ENCODE assay signal across 14 cellular contexts in the genomic region with DNA sequence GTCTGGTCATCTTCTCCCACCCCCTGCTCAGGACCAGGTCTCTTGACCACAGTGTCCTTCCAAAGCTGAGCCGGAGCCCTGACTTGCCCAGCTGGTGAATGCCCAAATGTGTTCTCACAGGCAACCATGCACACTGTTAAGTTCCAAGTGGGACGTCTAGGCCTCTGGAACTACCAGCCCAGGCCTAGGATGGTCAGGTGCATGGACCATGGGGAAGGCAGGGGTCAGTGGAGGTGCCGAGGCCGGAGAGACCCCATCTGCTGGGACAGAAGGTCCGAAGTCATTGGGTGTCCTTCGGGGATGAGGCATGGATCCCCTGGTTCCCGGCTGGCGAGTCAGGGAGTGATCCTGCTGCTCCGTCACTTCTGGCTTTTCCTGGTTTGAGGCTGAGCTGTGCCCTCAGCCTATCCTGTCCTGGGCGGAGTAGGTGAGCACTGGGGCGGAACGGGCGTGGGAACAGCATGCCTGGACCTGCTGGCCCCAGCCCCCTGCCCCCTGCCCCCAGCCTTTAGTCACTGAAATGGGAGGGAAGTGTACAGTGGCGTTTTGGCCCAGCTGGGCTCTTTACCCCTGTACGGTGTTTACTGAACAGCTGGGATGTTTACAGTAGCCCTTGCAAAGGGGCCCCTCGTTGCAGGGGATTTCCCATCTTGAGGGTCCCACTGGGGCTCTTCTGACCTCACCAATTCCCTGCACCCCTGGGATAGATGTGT. TPM values are rescaled to one million over a fixed set of nuclear protein-coding genes. Genes with fewer than 3 reads are reported as not detected.
DNase-seq lines count a peak whose midpoint lies in the region; ATAC-seq and TF ChIP-seq lines count a peak whose summit lies in the region.
"Had no signal": no experiment of that assay in that cellular context is flagged by ENCODE, and none has a peak within 500 bp of the region (broad histone marks: within the 10 kb centered on the region; RNA-seq: fewer than 3 reads in every experiment).

No MANE protein-coding gene starts in this region.

- ATAC-seq in GM19023 (IDR thresholded peaks at IDR 0.05; ENCODE audit: unreplicated experiment): no peak

- H3K27me3 Mint-ChIP-seq in progenitor cell of endocrine pancreas: no peaks in the 10 kb centered on the region

- H3K27ac ChIP-seq in BLaER1 (peak overlapping the region; percentile 86), esophagus muscularis mucosa (replicated peaks in 1 of 4) (peak overlapping the region; percentile 84 to 87 (median 85))

- H3K4me3 Mint-ChIP-seq in progenitor cell of endocrine pancreas (ENCODE audit: low read depth): no peak overlapping the region
- H3K4me3 Mint-ChIP-seq: activated T-helper 1 cell treated with anti-CD3 and anti-CD28 coated beads, Interleukin-12 subunit alpha, Interleukin-12 subunit beta, Interleukin-2, Interleukin-4 antibody, amounts not matched to agents 30 ng/mL and 10 ng/mL and 1 ng/mL, durations not matched to agents 14 hours and 24 hours and 36 hours; CD8-positive, alpha-beta memory T cell; T-helper 1 cell treated with Interleukin-12 subunit alpha and Interleukin-12 subunit beta and Interleukin-4 antibody, amounts not matched to agents 30 μg/mL and 1 μg/mL, for 36 hours had no signal

- no peaks in the 10 kb centered on the region; the same call in 1 of the 2 replicates for H3K27me3 ChIP-seq in BLaER1
- H3K27me3 ChIP-seq in MG63: no peaks in the 10 kb centered on the region
- H3K27me3 ChIP-seq in esophagus muscularis mucosa: no peaks in the 10 kb centered on the region

- peaks cover 100% of the 10 kb centered on the region for H3K4me1 ChIP-seq in BLaER1
- peaks cover 83 to 95% (median 89%) of the 10 kb centered on the region in 4 donors for H3K4me1 ChIP-seq in esophagus muscularis mucosa

- intact Hi-C loops in esophagus muscularis mucosa (cut with DNase I): no loop called here

- H3K36me3 Mint-ChIP-seq in progenitor cell of endocrine pancreas (ENCODE audit: insufficient read depth): no peaks in the 10 kb centered on the region
- H3K36me3 Mint-ChIP-seq: CD8-positive, alpha-beta memory T cell had no signal

- 72% methylated on average over 10 of the region's 16 CpGs for WGBS in esophagus muscularis mucosa

- no peaks in the 10 kb centered on the region for H3K9me3 Mint-ChIP-seq in progenitor cell of endocrine pancreas (ENCODE audit: low read depth)
- H3K9me3 Mint-ChIP-seq: activated T-helper 1 cell treated with anti-CD3 and anti-CD28 coated beads, Interleukin-12 subunit alpha, Interleukin-12 subunit beta, Interleukin-2, Interleukin-4 antibody, amounts not matched to agents 30 ng/mL and 10 ng/mL and 1 ng/mL, durations not matched to agents 14 hours and 24 hours and 36 hours; CD8-positive, alpha-beta memory T cell; T-helper 1 cell treated with Interleukin-12 subunit alpha and Interleukin-12 subunit beta and Interleukin-4 antibody, amounts not matched to agents 30 μg/mL and 1 μg/mL, for 36 hours had no signal

- TF ChIP-seq POLR2A in esophagus muscularis mucosa (IDR thresholded peaks at IDR 0.05; ENCODE audit: low read depth): no peak

- peaks cover 17% of the 10 kb centered on the region for H3K4me1 Mint-ChIP-seq in progenitor cell of endocrine pancreas (ENCODE audit: low read depth)
- H3K4me1 Mint-ChIP-seq: CD8-positive, alpha-beta memory T cell had no signal

- peak overlapping the region; percentile 96 for H3K4me2 ChIP-seq in BLaER1

- peak overlapping the region; percentile 72 for H3K9ac ChIP-seq in BLaER1

- TF ChIP-seq CTCF in esophagus muscularis mucosa (IDR thresholded peaks at IDR 0.05) (no peak), progenitor cell of endocrine pancreas (IDR thresholded peaks at IDR 0.05; ENCODE audit: unreplicated experiment) (no peak)

- peak overlapping the region; percentile 56 for H3K4me3 ChIP-seq in BLaER1
- H3K4me3 ChIP-seq in MG63: no peak overlapping the region
- no peak overlapping the region for H3K4me3 ChIP-seq in esophagus muscularis mucosa

- H3K36me3 ChIP-seq in BLaER1: peaks cover 45% of the 10 kb centered on the region
- peaks cover 7% of the 10 kb centered on the region; the same call in 1 of the 2 replicates for H3K36me3 ChIP-seq in MG63
- H3K36me3 ChIP-seq in esophagus muscularis mucosa: no peaks in the 10 kb centered on the region

- DNase-seq in MG63: peak; percentile 74
- no peak for DNase-seq in esophagus muscularis mucosa (ENCODE audit: extremely low spot score)
- DNase-seq in progenitor cell of endocrine pancreas (ENCODE audit: low spot score, unreplicated experiment): no peak
- no peak for DNase-seq in NCI-H2196 treated with DMSO at 0.1 percent for 48 hours (lab: John Stamatoyannopoulos, UW; ENCODE audit: unreplicated experiment)
- no peak for DNase-seq in medulla oblongata (ENCODE audit: extremely low spot score)
- DNase-seq in NCI-H146 (lab: John Stamatoyannopoulos, UW): no peak
- DNase-seq: CD8-positive, alpha-beta memory T cell; GOT3; midbrain had no signal

- peak overlapping the region; percentile 94 for H3K27ac Mint-ChIP-seq in progenitor cell of endocrine pancreas
- H3K27ac Mint-ChIP-seq: activated T-helper 1 cell treated with anti-CD3 and anti-CD28 coated beads, Interleukin-12 subunit alpha, Interleukin-12 subunit beta, Interleukin-2, Interleukin-4 antibody, amounts not matched to agents 30 ng/mL and 10 ng/mL and 1 ng/mL, durations not matched to agents 14 hours and 24 hours and 36 hours; T-helper 1 cell treated with Interleukin-12 subunit alpha and Interleukin-12 subunit beta and Interleukin-4 antibody, amounts not matched to agents 30 μg/mL and 1 μg/mL, for 36 hours had no signal

- H3K9me3 ChIP-seq in BLaER1 (no peaks in the 10 kb centered on the region), MG63 (no peaks in the 10 kb centered on the region), esophagus muscularis mucosa (no peaks in the 10 kb centered on the region)

- peaks cover 72% of the 10 kb centered on the region for H4K20me1 ChIP-seq in BLaER1

- no peak for TF ChIP-seq EP300 in esophagus muscularis mucosa (IDR thresholded peaks at IDR 0.05)

RNA-seq across cellular contexts. Expression of a gene that starts 12.1 kb away (rescaled TPM):
- 11.7 and 22.9 TPM in 2 replicates for total RNA-seq in MG63 (2014; rRNA removed; shearing (Covaris generic); ENCODE audit: low replicate concordance)
- 10 to 100 TPM; 11.9 to 46.5 (median 23.3) TPM for total RNA-seq in esophagus muscularis mucosa
- total RNA-seq in progenitor cell of endocrine pancreas: 23.6 and 26.5 TPM in 2 replicates
- total RNA-seq: CD8-positive, alpha-beta memory T cell had no signal

RNA-seq across cellular contexts. Expression of a gene that starts 24.2 kb away (rescaled TPM):
- not detected in 2 replicates for total RNA-seq in MG63 (2014; rRNA removed; shearing (Covaris generic); ENCODE audit: low replicate concordance)
- total RNA-seq in esophagus muscularis mucosa (not detected), progenitor cell of endocrine pancreas (0.12 and 0.91 TPM in 2 replicates)
- total RNA-seq: activated T-helper 1 cell treated with anti-CD3 and anti-CD28 coated beads, Interleukin-12 subunit alpha, Interleukin-12 subunit beta, Interleukin-2, Interleukin-4 antibody, amounts not matched to agents 30 ng/mL and 10 ng/mL and 1 ng/mL, durations not matched to agents 14 hours and 24 hours and 36 hours; CD8-positive, alpha-beta memory T cell; NCI-H460 had no signal

RNA-seq across cellular contexts. Expression of a gene that starts 37.8 kb away (rescaled TPM):
- total RNA-seq in MG63 (2014; rRNA removed; shearing (Covaris generic); ENCODE audit: low replicate concordance): not detected in 2 replicates
- total RNA-seq in esophagus muscularis mucosa (under 1 TPM in 2 of 4 donors, not detected in 2; 0.11 to 0.39 TPM), progenitor cell of endocrine pancreas (43.5 and 44.7 TPM in 2 replicates)
- total RNA-seq: activated T-helper 1 cell treated with anti-CD3 and anti-CD28 coated beads, Interleukin-12 subunit alpha, Interleukin-12 subunit beta, Interleukin-2, Interleukin-4 antibody, amounts not matched to agents 30 ng/mL and 10 ng/mL and 1 ng/mL, durations not matched to agents 14 hours and 24 hours and 36 hours; CD8-positive, alpha-beta memory T cell had no signal

Comparison
In these comparisons a context has a peak if more than half of its experiments do, and no peak if none do; other contexts are left out.
1. RNA of a gene that starts 37.8 kb away (total RNA-seq): 43.5 to 44.7 TPM in progenitor cell of endocrine pancreas; 0.11 to 0.39 TPM in esophagus muscularis mucosa and not detected in MG63; every median in the first group is over 10 times any median in the second.